Comparison of ENCODE assay signal across 1 cellular context in genomic region chr7:156950381-156950858, GRCh38.
TF ChIP-seq lines count a peak whose summit lies in the region.

No MANE protein-coding gene starts in this region.

TF ChIP-seq in K562, 482 proteins besides CTCF, POLR2A, EP300 and RAD21 (continued from another document):
- TF ChIP-seq RBM15 (IDR thresholded peaks at IDR 0.05; ENCODE audit: insufficient read depth, low read length) (no peak), PRMT5 (CRISPR knock-in tag; IDR thresholded peaks at IDR 0.05) (no peak), ZNF263 (CRISPR knock-in tag; IDR thresholded peaks at IDR 0.05; ENCODE audit: borderline replicate concordance) (peak; percentile 75), ETV5 (CRISPR knock-in tag; IDR thresholded peaks at IDR 0.05; ENCODE audit: low read depth) (no peak; the same call in 1 of the 2 replicates), RAD51 (IDR thresholded peaks at IDR 0.05; ENCODE audit: borderline replicate concordance, low read depth) (no peak), NCOA1 (IDR thresholded peaks at IDR 0.05; ENCODE audit: low read depth) (0 out of 2 replicates have a peak, but pooled peaks have one; percentile 32), FOXM1 (IDR thresholded peaks at IDR 0.05; ENCODE audit: low read depth) (no peak), FOXM1 (CRISPR knock-in tag; IDR thresholded peaks at IDR 0.05; ENCODE audit: low read depth) (no peak), ZFP36 (IDR thresholded peaks at IDR 0.05; ENCODE audit: low read depth, low read length, partially characterized antibody) (no peak), ZBTB8A (IDR thresholded peaks at IDR 0.05; ENCODE audit: partially characterized antibody) (no peak), ZNF766 (CRISPR knock-in tag; conservative IDR thresholded peaks at IDR 0.05) (no peak), THRAP3 (IDR thresholded peaks at IDR 0.05; ENCODE audit: borderline replicate concordance) (peak; percentile 82), HIVEP1 (CRISPR knock-in tag; IDR thresholded peaks at IDR 0.05) (no peak), HDAC2 (IDR thresholded peaks at IDR 0.05) (no peak), MNT (conservative IDR thresholded peaks at IDR 0.05) (no peak; a peak in 1 of 4 replicates), TBP (optimal IDR thresholded peaks at IDR 0.05; ENCODE audit: low read depth, low read length) (peak; percentile 19), CSDE1 (IDR thresholded peaks at IDR 0.05) (0 out of 4 replicates have a peak, but pooled peaks of 1 of the 2 experiments have one; percentile 27), SAP30 (IDR thresholded peaks at IDR 0.05; ENCODE audit: borderline replicate concordance, insufficient read depth, low read depth, low read length, poor library complexity, severe bottlenecking) (no peak), SRSF7 (optimal IDR thresholded peaks at IDR 0.05; ENCODE audit: low read depth, low read length) (no peak), GABPA (tag; conservative IDR thresholded peaks at IDR 0.05; ENCODE audit: low read depth) (no peak), TAF15 (IDR thresholded peaks at IDR 0.05; ENCODE audit: low read depth, low read length) (no peak), HDGF (IDR thresholded peaks at IDR 0.05) (0 out of 2 replicates have a peak, but pooled peaks have one; percentile 57), HMBOX1 (IDR thresholded peaks at IDR 0.05) (no peak), SPI1 (IDR thresholded peaks at IDR 0.05; ENCODE audit: borderline replicate concordance, low read depth, low read length) (peak; percentile 50; the same call in 1 of the 2 replicates), ERF (CRISPR knock-in tag; IDR thresholded peaks at IDR 0.05) (no peak), EP400 (IDR thresholded peaks at IDR 0.05) (no peak), TCF3 (CRISPR knock-in tag; IDR thresholded peaks at IDR 0.05) (no peak), PTTG1 (tag; IDR thresholded peaks at IDR 0.05; ENCODE audit: low read depth) (no peak), ZNF584 (CRISPR knock-in tag; IDR thresholded peaks at IDR 0.05; ENCODE audit: low read depth) (no peak), ZNF76 (CRISPR knock-in tag; IDR thresholded peaks at IDR 0.05; ENCODE audit: borderline replicate concordance) (no peak), HMGXB4 (CRISPR knock-in tag; IDR thresholded peaks at IDR 0.05) (no peak), FUS (optimal IDR thresholded peaks at IDR 0.05; ENCODE audit: low read depth, low read length) (no peak), RB1 (IDR thresholded peaks at IDR 0.05; ENCODE audit: low read depth) (no peak), SMAD1 (IDR thresholded peaks at IDR 0.05; ENCODE audit: low read depth, low read length, partially characterized antibody) (no peak), ZNF354B (CRISPR knock-in tag; IDR thresholded peaks at IDR 0.05) (no peak), NFYB (IDR thresholded peaks at IDR 0.05; ENCODE audit: extremely low read depth, insufficient read length) (no peak), CTCFL (IDR thresholded peaks at IDR 0.05; ENCODE audit: borderline replicate concordance, insufficient read depth, low read depth, low read length, poor library complexity, severe bottlenecking) (no peak), CEBPZ (IDR thresholded peaks at IDR 0.05; ENCODE audit: borderline replicate concordance, low read depth, low read length) (no peak), ZNF384 (IDR thresholded peaks at IDR 0.05; ENCODE audit: low read depth, low read length) (no peak), ZNF639 (CRISPR knock-in tag; conservative IDR thresholded peaks at IDR 0.05 in 1 of 2, IDR thresholded peaks at IDR 0.05 in 1 of 2) (no peak), ZNF436 (CRISPR knock-in tag; IDR thresholded peaks at IDR 0.05) (no peak), ZBTB2 (IDR thresholded peaks at IDR 0.05) (peak; percentile 50; the same call in 1 of the 2 replicates), ZNF408 (CRISPR knock-in tag; IDR thresholded peaks at IDR 0.05; ENCODE audit: low read depth) (no peak)
